10 cellular contexts compared by ENCODE assay signal in genomic region chr2:197867630-197868029, GRCh38.
"Had no signal": no experiment of that assay in that cellular context is flagged by ENCODE, and none has a peak within 500 bp of the region (broad histone marks: within the 10 kb centered on the region; RNA-seq: fewer than 3 reads in every experiment).

No MANE protein-coding gene starts in this region.

- H3K36me3 Mint-ChIP-seq: activated naive CD8-positive, alpha-beta T cell treated with anti-CD3 and anti-CD28 coated beads, Interleukin-2, amount 10 ng/mL, durations not matched to agents 7 days and 5 days had no signal

- DNase-seq: activated CD4-positive, alpha-beta T cell treated with anti-CD3 and anti-CD28 coated beads for 4 hours; activated CD8-positive, alpha-beta memory T cell treated with anti-CD3 and anti-CD28 coated beads for 24 hours; activated naive CD8-positive, alpha-beta T cell treated with anti-CD3 and anti-CD28 coated beads, Interleukin-2, amount 10 ng/mL, durations not matched to agents 7 days and 5 days; colonic mucosa; foreskin keratinocyte; head of caudate nucleus; left colon; mammary epithelial cell; SIG-M5; upper lobe of right lung had no signal

- H3K4me3 Mint-ChIP-seq: activated naive CD8-positive, alpha-beta T cell treated with anti-CD3 and anti-CD28 coated beads, Interleukin-2, amount 10 ng/mL, durations not matched to agents 7 days and 5 days had no signal

- H3K9me3 Mint-ChIP-seq: activated naive CD8-positive, alpha-beta T cell treated with anti-CD3 and anti-CD28 coated beads, Interleukin-2, amount 10 ng/mL, durations not matched to agents 7 days and 5 days had no signal

- H3K27ac Mint-ChIP-seq: activated naive CD8-positive, alpha-beta T cell treated with anti-CD3 and anti-CD28 coated beads, Interleukin-2, amount 10 ng/mL, durations not matched to agents 7 days and 5 days had no signal

- ATAC-seq: foreskin keratinocyte, left colon, upper lobe of right lung had no signal

- H3K27me3 Mint-ChIP-seq: activated naive CD8-positive, alpha-beta T cell treated with anti-CD3 and anti-CD28 coated beads, Interleukin-2, amount 10 ng/mL, durations not matched to agents 7 days and 5 days had no signal
